In the genomic region with DNA sequence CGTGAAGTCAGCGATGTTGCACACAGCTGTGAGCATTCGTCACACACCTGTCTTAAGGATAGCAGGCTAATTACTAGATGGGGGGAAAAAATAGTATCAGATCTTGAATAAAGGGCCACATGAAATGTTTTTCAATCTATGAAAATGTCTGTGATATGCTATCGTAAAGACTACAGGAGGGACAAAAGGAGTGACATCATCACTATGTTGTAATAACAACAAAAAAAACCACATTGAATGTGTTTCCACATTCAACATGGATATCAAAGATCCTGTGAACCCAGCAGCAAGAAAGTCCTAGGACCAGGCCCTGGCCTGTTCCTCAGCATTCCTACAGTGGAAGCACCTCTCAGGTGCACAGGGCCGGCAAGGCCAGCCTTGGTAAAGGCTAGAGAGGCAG, we compare ENCODE assay signal across 19 cellular contexts.
DNase-seq lines count a peak whose midpoint lies in the region; ATAC-seq, FAIRE-seq and TF ChIP-seq lines count a peak whose summit lies in the region.
"Had no signal": no experiment of that assay in that cellular context is flagged by ENCODE, and none has a peak within 500 bp of the region (broad histone marks: within the 10 kb centered on the region; RNA-seq: fewer than 3 reads in every experiment).

No MANE protein-coding gene starts in this region.

- no peaks in the 10 kb centered on the region for H4K20me1 ChIP-seq in K562 (replicated peaks; ENCODE audit: control insufficient read depth, insufficient read depth, low read length)
- H4K20me1 ChIP-seq: BLaER1 had no signal

- no peak for TF ChIP-seq POLR2A in breast epithelium (IDR thresholded peaks at IDR 0.05)
- no peak for TF ChIP-seq POLR2A in K562 (conservative IDR thresholded peaks at IDR 0.05)
- TF ChIP-seq POLR2A in transverse colon (IDR thresholded peaks at IDR 0.05): no peak

- intact Hi-C loops in MCF 10A (cut with micrococcal nuclease): loop anchor here (2.0 kb wide), 1 partner anchor 39 kb away; no protein-coding TSS in a partner anchor
- intact Hi-C loops in breast epithelium (cut with DNase I; ENCODE audit: low total_unique reads): no loop called here
- intact Hi-C loops in K562 (cut with micrococcal nuclease): no loop called here
- intact Hi-C loops in transverse colon (cut with DNase I; ENCODE audit: low total_unique reads): loop anchor here (2.0 kb wide), 1 partner anchor 115 kb away; a partner anchor contains a TSS
- intact Hi-C loops in mucosa of descending colon (cut with DNase I, micrococcal nuclease): loop anchor here in 1 of 2 donors (5.0 kb wide), 1 partner anchor 115 kb away; a partner anchor contains a TSS

- no peak overlapping the region for H3K4me3 Mint-ChIP-seq in MCF 10A (ENCODE audit: unreplicated experiment)
- H3K4me3 Mint-ChIP-seq: CD8-positive, alpha-beta memory T cell; HFFc6 had no signal

- WGBS in K562 (ENCODE audit: insufficient coverage, low coverage, missing lambda C conversion rate): 0% methylated on average over 5 of the region's 5 CpGs
- 91 to 96% methylated on average over 5 of the region's 5 CpGs for WGBS in transverse colon (ENCODE audit: low coverage in 1 of 2), 2 donors

- in situ Hi-C loops in K562 (cut with MboI): no loop called here
- in situ Hi-C loops in transverse colon (cut with MboI; ENCODE audit: low pct_ligation_motif_present in 1 of 4, low pct_unique_long_range_greater_than_20kb in 1 of 4, low sequenced_read_pairs in 3 of 4): loop anchor here in 1 of 4 donors (10.0 kb wide), 1 partner anchor 113 kb away; a partner anchor contains a TSS

- TF ChIP-seq CTCF in MCF 10A (IDR thresholded peaks at IDR 0.05; ENCODE audit: unreplicated experiment) (no peak), breast epithelium (IDR thresholded peaks at IDR 0.05) (no peak), K562 (IDR thresholded peaks at IDR 0.05 in 2 of 3, conservative IDR thresholded peaks at IDR 0.05 in 1 of 3; ENCODE audit: insufficient read depth in 2 of 3, low read depth in 1 of 3, low read length in 3 of 3) (no peak), fibroblast of pulmonary artery (IDR thresholded peaks at IDR 0.05; ENCODE audit: low read length, missing control alignments) (no peak), transverse colon (IDR thresholded peaks at IDR 0.05) (no peak), mucosa of descending colon (IDR thresholded peaks at IDR 0.05) (no peak)

- no peaks in the 10 kb centered on the region for H3K9me3 Mint-ChIP-seq in MCF 10A (ENCODE audit: unreplicated experiment)
- H3K9me3 Mint-ChIP-seq: CD8-positive, alpha-beta memory T cell; HFFc6 had no signal

- DNase-seq in MCF 10A (ENCODE audit: unreplicated experiment) (peak; percentile 17), breast epithelium (ENCODE audit: low spot score in 2 of 2) (no peak), K562 (ENCODE audit: extremely low read depth in 1 of 4, low spot score in 3 of 4) (no peak), fibroblast of pulmonary artery (ENCODE audit: low read depth) (peak; percentile 62), transverse colon (no peak), mucosa of descending colon (no peak), DMS53 treated with DMSO at 0.1 percent for 48 hours (lab: John Stamatoyannopoulos, UW; ENCODE audit: unreplicated experiment) (no peak)
- DNase-seq: 8988T; CD8-positive, alpha-beta memory T cell; HFFc6; MG63; NCI-H1417 treated with DMSO at 0.1 percent for 48 hours; NCI-H2029 treated with DMSO at 0.1 percent for 48 hours; NCI-H510A had no signal

- H3K4me1 ChIP-seq in breast epithelium (no peaks in the 10 kb centered on the region), K562 (replicated peaks in 1 of 2; ENCODE audit: control insufficient read depth in 2 of 2, insufficient read depth in 2 of 2, low read length in 2 of 2) (no peaks in the 10 kb centered on the region; a peak in 1 of 5 replicates), transverse colon (peaks cover 0 to 11% (median 7%) of the 10 kb centered on the region in 4 donors), mucosa of descending colon (ENCODE audit: low read depth) (no peaks in the 10 kb centered on the region)
- H3K4me1 ChIP-seq: BLaER1 had no signal

- H3K27me3 Mint-ChIP-seq in MCF 10A (ENCODE audit: insufficient read depth, unreplicated experiment): no peaks in the 10 kb centered on the region

- H3K9ac ChIP-seq in K562 (ENCODE audit: insufficient read depth in 1 of 2, low read depth in 2 of 2, low read length in 2 of 2): no peak overlapping the region
- H3K9ac ChIP-seq: BLaER1, KMS-11 had no signal

- H3K36me3 ChIP-seq in breast epithelium (no peaks in the 10 kb centered on the region), K562 (ENCODE audit: control insufficient read depth, insufficient read depth, low read length) (no peaks in the 10 kb centered on the region), transverse colon (no peaks in the 10 kb centered on the region), mucosa of descending colon (ENCODE audit: low read depth) (no peaks in the 10 kb centered on the region)
- H3K36me3 ChIP-seq: BLaER1, MG63 had no signal

- no peak overlapping the region for H2AFZ ChIP-seq in K562 (ENCODE audit: low read depth, low read length)

- H3K4me3 ChIP-seq in breast epithelium (no peak overlapping the region), K562 (no peak overlapping the region), fibroblast of pulmonary artery (replicated peaks; ENCODE audit: low read depth, low read length) (no peak overlapping the region), transverse colon (no peak overlapping the region), mucosa of descending colon (no peak overlapping the region)
- H3K4me3 ChIP-seq: BLaER1, MG63 had no signal

- no peaks in the 10 kb centered on the region for H3K36me3 Mint-ChIP-seq in MCF 10A (ENCODE audit: insufficient read depth, unreplicated experiment)
- H3K36me3 Mint-ChIP-seq: CD8-positive, alpha-beta memory T cell had no signal

- no peak overlapping the region for H3K27ac Mint-ChIP-seq in MCF 10A (ENCODE audit: low read depth, unreplicated experiment)
- H3K27ac Mint-ChIP-seq: HFFc6 had no signal

- ATAC-seq in K562 (no peak), mucosa of descending colon (no peak), esophagus mucosa (no peak)

- H3K4me1 Mint-ChIP-seq in MCF 10A (ENCODE audit: insufficient read depth, unreplicated experiment): peaks cover 4% of the 10 kb centered on the region
- H3K4me1 Mint-ChIP-seq: CD8-positive, alpha-beta memory T cell had no signal

- FAIRE-seq in K562 (lab: Jason Lieb, UNC): no peak
- FAIRE-seq: H1 had no signal

- H3K27ac ChIP-seq in breast epithelium: no peak overlapping the region
- no peak overlapping the region for H3K27ac ChIP-seq in K562 (ENCODE audit: extremely low read depth, low read depth, low read length)
- H3K27ac ChIP-seq in transverse colon: peak overlapping the region in 3 of 4 donors; percentile 14 to 43 (median 19)
- H3K27ac ChIP-seq: BLaER1, HL-60, KMS-11 had no signal

- H3K27me3 ChIP-seq in breast epithelium (no peaks in the 10 kb centered on the region), K562 (ENCODE audit: control insufficient read depth in 2 of 2, insufficient read depth in 2 of 2, low read length in 2 of 2) (no peaks in the 10 kb centered on the region), transverse colon (no peaks in the 10 kb centered on the region)
- H3K27me3 ChIP-seq: BLaER1, MG63 had no signal

- POLR2A ChIA-PET in MCF 10A (lab: Yijun Ruan, JAX): no interaction called here
- POLR2A ChIA-PET in K562 (lab: Yijun Ruan, JAX): no interaction called here

- H3K9me1 ChIP-seq in K562 (ENCODE audit: control insufficient read depth, insufficient read depth, low read length): no peaks in the 10 kb centered on the region

- H3K9me3 ChIP-seq in breast epithelium (no peaks in the 10 kb centered on the region), K562 (replicated peaks; ENCODE audit: control insufficient read depth, insufficient read depth, low read depth, low read length) (no peaks in the 10 kb centered on the region), transverse colon (no peaks in the 10 kb centered on the region), mucosa of descending colon (no peaks in the 10 kb centered on the region)
- H3K9me3 ChIP-seq: BLaER1 had no signal

- H3K79me2 ChIP-seq in K562 (ENCODE audit: control insufficient read depth, insufficient read depth, low read length): no peaks in the 10 kb centered on the region

- CTCF ChIA-PET in MCF 10A (lab: Yijun Ruan, JAX): interaction anchor here (0.7 to 6.2 kb wide), 9 partner anchors 12 to 766 kb away, joined by 3 to 60 read pairs (median 6); a partner anchor contains a TSS
- CTCF ChIA-PET in K562 (lab: Yijun Ruan, JAX; ENCODE audit: low intra/inter-chr PET ratio): interaction anchor here (0.6 kb wide), 1 partner anchor 112 kb away, joined by 3 read pairs; no protein-coding TSS in a partner anchor

- BruUV-seq in MCF 10A (replicated peaks; lab: Mats Ljungman, UMichigan): no TSS peak
- BruUV-seq in K562 (replicated peaks; lab: Mats Ljungman, UMichigan): no TSS peak

- TF ChIP-seq EP300 in K562 (IDR thresholded peaks at IDR 0.05; ENCODE audit: low read length) (no peak), transverse colon (IDR thresholded peaks at IDR 0.05; ENCODE audit: low read depth) (no peak)

- TF ChIP-seq RAD21 in K562 (CRISPR knock-in tag; conservative IDR thresholded peaks at IDR 0.05 in 1 of 2, IDR thresholded peaks at IDR 0.05 in 1 of 2): no peak

- H3K4me2 ChIP-seq in K562 (ENCODE audit: insufficient read depth, low read length): no peak overlapping the region
- H3K4me2 ChIP-seq: BLaER1, KMS-11 had no signal

TF ChIP-seq in K562, 482 proteins besides CTCF, POLR2A, EP300 and RAD21:
- peak; percentile 37; the same call in 1 of the 2 replicates for TF ChIP-seq ATF3 (IDR thresholded peaks at IDR 0.05)
- TF ChIP-seq ATF3 (CRISPR knock-in tag; conservative IDR thresholded peaks at IDR 0.05): no peak
- TF ChIP-seq DMBX1 (CRISPR knock-in tag; IDR thresholded peaks at IDR 0.05; ENCODE audit: borderline replicate concordance): no peak

Comparison
In these comparisons a context has a peak if more than half of its experiments do, and no peak if none do; other contexts are left out.
1. DNase-seq: peak in MCF 10A (single experiment) and fibroblast of pulmonary artery (single experiment); none in breast epithelium (0 of 2), K562 (0 of 4), transverse colon (single experiment), mucosa of descending colon (0 of 3) and DMS53 treated with DMSO at 0.1 percent for 48 hours (single experiment).
2. intact Hi-C loops: an anchor here in MCF 10A (2.0 kb wide) and transverse colon (2.0 kb wide); none called in breast epithelium and K562.
3. H3K27ac ChIP-seq: peak in transverse colon (3 of 4); none in breast epithelium (0 of 2) and K562 (single experiment).